In genomic region chr6:41588083-41588482, GRCh38 we compare ENCODE assay signal across 19 cellular contexts. TPM values are rescaled to one million over a fixed set of nuclear protein-coding genes. Genes with fewer than 3 reads are reported as not detected.
DNase-seq lines count a peak whose midpoint lies in the region; ATAC-seq and TF ChIP-seq lines count a peak whose summit lies in the region.
"Had no signal": no experiment of that assay in that cellular context is flagged by ENCODE, and none has a peak within 500 bp of the region (broad histone marks: within the 10 kb centered on the region; RNA-seq: fewer than 3 reads in every experiment).

No MANE protein-coding gene starts in this region.

- peaks cover 5% of the 10 kb centered on the region for H3K79me1 ChIP-seq in neuronal stem cell (ENCODE audit: low read depth, low read length)

- peaks cover 21 to 32% of the 10 kb centered on the region in 2 donors for H3K4me1 ChIP-seq in neuronal stem cell (ENCODE audit: control insufficient read depth in 2 of 2, insufficient read depth in 1 of 2, low read depth in 1 of 2, low read length in 2 of 2)

- ATAC-seq in activated CD8-positive, alpha-beta T cell treated with anti-CD3 and anti-CD28 coated beads, Interleukin-2, amount 10 ng/mL, durations not matched to agents 7 days and 5 days, result no peak
- ATAC-seq: K562 had no signal

- H3K4me3 Mint-ChIP-seq in brain (peak overlapping the region in 3 of 5 experiments; percentile 20 to 54 (median 50)), type B pancreatic cell (peak overlapping the region; percentile 60)
- H3K4me3 Mint-ChIP-seq in activated CD8-positive, alpha-beta T cell treated with anti-CD3 and anti-CD28 coated beads, Interleukin-2, amount 10 ng/mL, durations not matched to agents 7 days and 5 days, result no peak overlapping the region

- no peak overlapping the region for H3K14ac ChIP-seq in neuronal stem cell (ENCODE audit: low read length)

- CTCF ChIA-PET in activated CD8-positive, alpha-beta T cell treated with anti-CD3 and anti-CD28 coated beads, Interleukin-2, amount 10 ng/mL, durations not matched to agents 7 days and 5 days (lab: Charles Lee), result interaction anchor here (1.0 to 1.9 kb wide), 3 partner anchors 103 to 220 kb away, joined by 3 to 10 read pairs (median 8); no protein-coding TSS in a partner anchor

- no peak overlapping the region for H3K4me3 ChIP-seq in neuronal stem cell (ENCODE audit: low read length in 2 of 2)
- H3K4me3 ChIP-seq: BLaER1 treated with 17β-estradiol and CSF1 and Interleukin-3, amounts not matched to agents 10 nM and 100 nM; K562 had no signal

- H3K27ac Mint-ChIP-seq in brain (peak overlapping the region; percentile 39 to 93 (median 81)), type B pancreatic cell (no peak overlapping the region)
- H3K27ac Mint-ChIP-seq in activated CD8-positive, alpha-beta T cell treated with anti-CD3 and anti-CD28 coated beads, Interleukin-2, amount 10 ng/mL, durations not matched to agents 7 days and 5 days, result no peak overlapping the region

- H3K36me3 Mint-ChIP-seq in brain (peaks cover 11% of the 10 kb centered on the region), type B pancreatic cell (peaks cover 15% of the 10 kb centered on the region)
- H3K36me3 Mint-ChIP-seq in activated CD8-positive, alpha-beta T cell treated with anti-CD3 and anti-CD28 coated beads, Interleukin-2, amount 10 ng/mL, durations not matched to agents 7 days and 5 days (ENCODE audit: low read depth), result no peaks in the 10 kb centered on the region

- H2BK12ac ChIP-seq in neuronal stem cell (ENCODE audit: low read length), result no peak overlapping the region

- H3K23ac ChIP-seq in neuronal stem cell (ENCODE audit: low read depth, low read length, poor library complexity), result peak overlapping the region; percentile 52

- H3K18ac ChIP-seq in neuronal stem cell (ENCODE audit: low read length), result peak overlapping the region; percentile 52

- no peak overlapping the region for H3K4me2 ChIP-seq in neuronal stem cell (ENCODE audit: insufficient read depth, low read length, poor library complexity, severe bottlenecking)
- H3K4me2 ChIP-seq: BLaER1 treated with 17β-estradiol and CSF1 and Interleukin-3, amounts not matched to agents 10 nM and 100 nM had no signal

- POLR2A ChIA-PET in activated CD8-positive, alpha-beta T cell treated with anti-CD3 and anti-CD28 coated beads, Interleukin-2, amount 10 ng/mL, durations not matched to agents 7 days and 5 days (lab: Charles Lee), result no interaction called here

- H2AK5ac ChIP-seq in neuronal stem cell (ENCODE audit: low read depth, low read length), result peak overlapping the region; percentile 49

- H3K4me1 Mint-ChIP-seq in brain (peaks cover 79% of the 10 kb centered on the region), type B pancreatic cell (ENCODE audit: unreplicated experiment) (peaks cover 57% of the 10 kb centered on the region)
- peaks cover 5% of the 10 kb centered on the region for H3K4me1 Mint-ChIP-seq in activated CD8-positive, alpha-beta T cell treated with anti-CD3 and anti-CD28 coated beads, Interleukin-2, amount 10 ng/mL, durations not matched to agents 7 days and 5 days (ENCODE audit: low read depth)

- no peak overlapping the region for H2AFZ ChIP-seq in neuronal stem cell (ENCODE audit: low read length)

- no peak overlapping the region for H3K27ac ChIP-seq in neuronal stem cell (replicated peaks; ENCODE audit: low read length)
- H3K27ac ChIP-seq: BLaER1 treated with 17β-estradiol and CSF1 and Interleukin-3, amounts not matched to agents 10 nM and 100 nM had no signal

- no CpG with 5 or more reads among the region's 14 CpGs for WGBS in neuronal stem cell (ENCODE audit: extremely low coverage in 2 of 2, insufficient read length in 2 of 2, insufficient replicate concordance in 1 of 2), 2 donors

- no peak overlapping the region for H2BK15ac ChIP-seq in neuronal stem cell (ENCODE audit: low read length)

- no peak overlapping the region for H3K9ac ChIP-seq in neuronal stem cell (ENCODE audit: low read depth, low read length, poor library complexity)
- H3K9ac ChIP-seq: BLaER1 treated with 17β-estradiol and CSF1 and Interleukin-3, amounts not matched to agents 10 nM and 100 nM had no signal

- no peak for TF ChIP-seq CTCF in brain (conservative IDR thresholded peaks at IDR 0.05)
- TF ChIP-seq CTCF in type B pancreatic cell (conservative IDR thresholded peaks at IDR 0.05), result no peak

- no peak overlapping the region for H4K8ac ChIP-seq in neuronal stem cell (ENCODE audit: low read depth, low read length)

- H3K9me3 ChIP-seq in neuronal stem cell (replicated peaks in 1 of 2; ENCODE audit: control insufficient read depth in 2 of 2, insufficient read depth in 1 of 2, low read depth in 1 of 2, low read length in 2 of 2), result no peaks in the 10 kb centered on the region
- H3K9me3 ChIP-seq: BLaER1 treated with 17β-estradiol and CSF1 and Interleukin-3, amounts not matched to agents 10 nM and 100 nM had no signal

- H3K27me3 ChIP-seq in neuronal stem cell (ENCODE audit: control insufficient read depth in 3 of 3, insufficient read depth in 3 of 3, low read depth in 1 of 3, low read length in 3 of 3), result no peaks in the 10 kb centered on the region
- H3K27me3 ChIP-seq: BLaER1 treated with 17β-estradiol and CSF1 and Interleukin-3, amounts not matched to agents 10 nM and 100 nM had no signal

- H2BK5ac ChIP-seq in neuronal stem cell (ENCODE audit: low read length), result no peak overlapping the region

- H3K4ac ChIP-seq in neuronal stem cell (ENCODE audit: low read length), result no peak overlapping the region

- H3K36me3 ChIP-seq in neuronal stem cell (replicated peaks in 1 of 2; ENCODE audit: control insufficient read depth in 2 of 2, insufficient read depth in 2 of 2, low read length in 2 of 2), result peaks cover 47 to 98% of the 10 kb centered on the region in 2 donors

- DNase-seq in NCI-H82 (lab: John Stamatoyannopoulos, UW) (peak; percentile 47), NCI-H82 treated with DMSO at 0.1 percent for 48 hours (lab: John Stamatoyannopoulos, UW; ENCODE audit: unreplicated experiment) (no peak), neuronal stem cell (ENCODE audit: low spot score) (no peak), type B pancreatic cell (ENCODE audit: extremely low spot score, unreplicated experiment) (no peak), NCI-H187 treated with DMSO at 0.1 percent for 48 hours (lab: John Stamatoyannopoulos, UW) (no peak)
- DNase-seq in activated effector memory CD4-positive, alpha-beta T cell treated with anti-CD3 and anti-CD28 coated beads, Interleukin-2, amount 50 U/mL, for 16 hours, result no peak
- no peak for DNase-seq in activated CD8-positive, alpha-beta T cell treated with anti-CD3 and anti-CD28 coated beads, Interleukin-2, amount 10 ng/mL, durations not matched to agents 7 days and 5 days
- DNase-seq: GF-D8; GOT3; NCI-H1436 treated with DMSO at 0.1 percent for 48 hours; NCI-H2081; NCI-H2227 treated with DMSO at 0.1 percent for 48 hours; NCI-H526; NK-92 treated with Interleukin-12 subunit alpha and Interleukin-12 subunit beta, amount 100 ng/mL, for 24 hours; RPMI8226 had no signal

- H2BK120ac ChIP-seq in neuronal stem cell (ENCODE audit: low read depth, low read length), result no peak overlapping the region

- H4K91ac ChIP-seq in neuronal stem cell (ENCODE audit: low read depth, low read length, poor library complexity), result no peak overlapping the region

- no peaks in the 10 kb centered on the region for H3K9me3 Mint-ChIP-seq in brain
- no peaks in the 10 kb centered on the region for H3K9me3 Mint-ChIP-seq in type B pancreatic cell
- no peaks in the 10 kb centered on the region for H3K9me3 Mint-ChIP-seq in activated CD8-positive, alpha-beta T cell treated with anti-CD3 and anti-CD28 coated beads, Interleukin-2, amount 10 ng/mL, durations not matched to agents 7 days and 5 days (ENCODE audit: insufficient read depth)

- H3K27me3 Mint-ChIP-seq in brain (peaks cover 10% of the 10 kb centered on the region), type B pancreatic cell (no peaks in the 10 kb centered on the region)
- H3K27me3 Mint-ChIP-seq in activated CD8-positive, alpha-beta T cell treated with anti-CD3 and anti-CD28 coated beads, Interleukin-2, amount 10 ng/mL, durations not matched to agents 7 days and 5 days (ENCODE audit: low read depth), result no peaks in the 10 kb centered on the region

RNA-seq across cellular contexts. Expression of gene FOXP4, which starts 41.9 kb away (rescaled TPM):
- polyA plus RNA-seq in brain (ENCODE audit: insufficient read depth, low read depth, low replicate concordance), result 184 TPM
- polyA plus RNA-seq in neuronal stem cell (2013, experiment 1 of 2), result 43.1 TPM
- polyA plus RNA-seq in neuronal stem cell (2013, experiment 2 of 2), result 44.6 TPM
- total RNA-seq in type B pancreatic cell (ENCODE audit: low replicate concordance), result 62.2 and 100 TPM in 2 replicates
- total RNA-seq in activated CD8-positive, alpha-beta T cell treated with anti-CD3 and anti-CD28 coated beads, Interleukin-2, amount 10 ng/mL, durations not matched to agents 7 days and 5 days, result 1 to 10 TPM; 6.7 to 7.1 TPM

RNA-seq across cellular contexts. Expression of gene MDFI, which starts 50.2 kb away (rescaled TPM):
- polyA plus RNA-seq in brain (ENCODE audit: insufficient read depth, low read depth, low replicate concordance), result 3.8 TPM
- polyA plus RNA-seq in neuronal stem cell (2013, experiment 1 of 2), result 73.1 TPM
- polyA plus RNA-seq in neuronal stem cell (2013, experiment 2 of 2), result 65.6 TPM
- 53.9 and 94.5 TPM in 2 replicates for total RNA-seq in type B pancreatic cell (ENCODE audit: low replicate concordance)
- not detected for total RNA-seq in activated CD8-positive, alpha-beta T cell treated with anti-CD3 and anti-CD28 coated beads, Interleukin-2, amount 10 ng/mL, durations not matched to agents 7 days and 5 days
- total RNA-seq: A172, K562 had no signal
- polyA plus RNA-seq: K562 had no signal

Comparison
In these comparisons a context has a peak if more than half of its experiments do, and no peak if none do; other contexts are left out.
1. H3K27ac Mint-ChIP-seq: peak in brain (5 of 5); none in type B pancreatic cell (single experiment) and activated CD8-positive, alpha-beta T cell treated with anti-CD3 and anti-CD28 coated beads, Interleukin-2, amount 10 ng/mL, durations not matched to agents 7 days and 5 days (single experiment).
2. RNA of gene MDFI, which starts 50.2 kb away (total RNA-seq): 53.9 to 94.5 TPM in type B pancreatic cell; not detected in activated CD8-positive, alpha-beta T cell treated with anti-CD3 and anti-CD28 coated beads, Interleukin-2, amount 10 ng/mL, durations not matched to agents 7 days and 5 days; every median in the first group is over 10 times any median in the second.